In the genomic region with DNA sequence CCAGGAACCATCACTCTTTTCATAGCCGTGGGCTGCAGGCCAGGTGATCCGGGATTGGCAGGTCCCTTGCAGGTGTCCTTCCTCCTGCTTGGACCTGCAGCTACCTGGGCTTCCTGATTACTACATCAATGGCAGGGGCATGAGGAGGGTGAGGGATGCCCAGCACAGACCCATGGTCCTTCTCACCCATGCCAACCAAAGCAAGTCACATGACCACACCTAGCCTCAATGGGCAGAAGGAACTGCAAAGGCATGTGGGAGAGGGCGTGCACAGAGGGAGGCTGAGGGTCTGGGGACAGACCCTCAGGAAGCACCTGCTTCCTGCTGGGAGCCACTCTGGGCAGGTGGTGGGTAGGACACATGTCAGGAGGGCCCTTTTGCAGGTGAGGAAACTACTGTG, we compare ENCODE assay signal across 19 cellular contexts.
A peak's percentile ranks its signal among the peaks of the same experiment; 100 is the strongest.
DNase-seq lines count a peak whose midpoint lies in the region; ATAC-seq, FAIRE-seq and TF ChIP-seq lines count a peak whose summit lies in the region.
"Had no signal": no experiment of that assay in that cellular context is flagged by ENCODE, and none has a peak within 500 bp of the region (broad histone marks: within the 10 kb centered on the region; RNA-seq: fewer than 3 reads in every experiment).

No MANE protein-coding gene starts in this region.

- H3K9me3 ChIP-seq in DND-41 (ENCODE audit: insufficient read depth, low read length, severe bottlenecking) = no peaks in the 10 kb centered on the region
- no peaks in the 10 kb centered on the region for H3K9me3 ChIP-seq in K562 (replicated peaks; ENCODE audit: control insufficient read depth, insufficient read depth, low read depth, low read length)
- H3K9me3 ChIP-seq in neuronal stem cell (replicated peaks in 1 of 2; ENCODE audit: control insufficient read depth in 2 of 2, insufficient read depth in 1 of 2, low read depth in 1 of 2, low read length in 2 of 2) = peaks cover 0 to 3% of the 10 kb centered on the region in 2 donors
- H3K9me3 ChIP-seq: Caco-2, HAP-1 had no signal

- H2AFZ ChIP-seq in DND-41 (ENCODE audit: low read depth, low read length) (no peak overlapping the region), K562 (ENCODE audit: low read depth, low read length) (no peak overlapping the region), neuronal stem cell (ENCODE audit: low read length) (no peak overlapping the region)

- no peak overlapping the region for H2BK15ac ChIP-seq in neuronal stem cell (ENCODE audit: low read length)

- H3K9me3 Mint-ChIP-seq in activated naive CD4-positive, alpha-beta T cell treated with anti-CD3 and anti-CD28 coated beads, Interleukin-2, amount 50 U/mL, for 24 hours = no peaks in the 10 kb centered on the region
- H3K9me3 Mint-ChIP-seq: CD14-positive monocyte; CD8-positive, alpha-beta memory T cell had no signal

- H2BK120ac ChIP-seq in neuronal stem cell (ENCODE audit: low read depth, low read length) = no peak overlapping the region

- no peaks in the 10 kb centered on the region for H3K27me3 Mint-ChIP-seq in activated naive CD4-positive, alpha-beta T cell treated with anti-CD3 and anti-CD28 coated beads, Interleukin-2, amount 50 U/mL, for 24 hours

- no peaks in the 10 kb centered on the region for H3K79me2 ChIP-seq in DND-41 (ENCODE audit: insufficient read depth, low read length)
- H3K79me2 ChIP-seq in K562 (ENCODE audit: control insufficient read depth, insufficient read depth, low read length) = no peaks in the 10 kb centered on the region

- TF ChIP-seq CTCF in DND-41 (IDR thresholded peaks at IDR 0.05; ENCODE audit: borderline replicate concordance, extremely low read depth, low read length, poor library complexity, severe bottlenecking) (no peak), K562 (IDR thresholded peaks at IDR 0.05 in 2 of 3, conservative IDR thresholded peaks at IDR 0.05 in 1 of 3; ENCODE audit: insufficient read depth in 2 of 3, low read depth in 1 of 3, low read length in 3 of 3) (no peak)

- no peaks in the 10 kb centered on the region for H4K20me1 ChIP-seq in DND-41 (ENCODE audit: insufficient read depth, low read length)
- no peaks in the 10 kb centered on the region for H4K20me1 ChIP-seq in K562 (replicated peaks; ENCODE audit: control insufficient read depth, insufficient read depth, low read length)

- H3K36me3 ChIP-seq in DND-41 (ENCODE audit: insufficient read depth, low read length) (peaks cover 65% of the 10 kb centered on the region), K562 (ENCODE audit: control insufficient read depth, insufficient read depth, low read length) (peaks cover 62% of the 10 kb centered on the region; the same call in 2 of the 3 replicates), neuronal stem cell (replicated peaks in 1 of 2; ENCODE audit: control insufficient read depth in 2 of 2, insufficient read depth in 2 of 2, low read length in 2 of 2) (peaks cover 41 to 64% of the 10 kb centered on the region in 2 donors)

- DNase-seq in activated naive CD4-positive, alpha-beta T cell treated with Interleukin-2 at 50 U/mL for 16 hours = no peak
- DNase-seq in DND-41 = no peak
- no peak for DNase-seq in K562 (ENCODE audit: extremely low read depth in 1 of 4, low spot score in 3 of 4)
- no peak for DNase-seq in neuronal stem cell (ENCODE audit: low spot score)
- DNase-seq in occipital lobe (lab: John Stamatoyannopoulos, UW) = no peak
- DNase-seq in GM19240 (ENCODE audit: insufficient read length, low spot score) = no peak
- DNase-seq: ACHN; Caco-2; CD8-positive, alpha-beta memory T cell; GF-D8; GOT3; IMR-90 had no signal

- H3K27ac ChIP-seq in DND-41 (ENCODE audit: low read length) = peak overlapping the region; percentile 1; the same call in 1 of the 2 replicates
- no peak overlapping the region for H3K27ac ChIP-seq in K562 (ENCODE audit: extremely low read depth, low read depth, low read length)
- no peak overlapping the region for H3K27ac ChIP-seq in neuronal stem cell (replicated peaks; ENCODE audit: low read length)
- H3K27ac ChIP-seq: HL-60, KMS-11 had no signal

- no peaks in the 10 kb centered on the region for H3K4me1 Mint-ChIP-seq in activated naive CD4-positive, alpha-beta T cell treated with anti-CD3 and anti-CD28 coated beads, Interleukin-2, amount 50 U/mL, for 24 hours
- H3K4me1 Mint-ChIP-seq: CD14-positive monocyte had no signal

- POLR2A ChIA-PET in K562 (lab: Yijun Ruan, JAX) = interaction anchor here (1.4 kb wide), 1 partner anchor 9 kb away, joined by 3 read pairs; no protein-coding TSS in a partner anchor

- in situ Hi-C loops in K562 (cut with MboI) = no loop called here

- TF ChIP-seq EP300 in K562 (IDR thresholded peaks at IDR 0.05; ENCODE audit: low read length) = no peak

- H2AK5ac ChIP-seq in neuronal stem cell (ENCODE audit: low read depth, low read length) = no peak overlapping the region

- no peak overlapping the region for H3K23ac ChIP-seq in neuronal stem cell (ENCODE audit: low read depth, low read length, poor library complexity)

- no peak for FAIRE-seq in K562 (lab: Jason Lieb, UNC)
- FAIRE-seq: GM18507 had no signal

- H4K8ac ChIP-seq in neuronal stem cell (ENCODE audit: low read depth, low read length) = peak overlapping the region; percentile 82

- ATAC-seq in DND-41 (ENCODE audit: insufficient read depth, low read depth) = peak; percentile 10; the same call in 1 of the 3 replicates
- no peak; the same call in 2 of the 3 replicates for ATAC-seq in K562
- no peak for ATAC-seq in HG03159 (IDR thresholded peaks at IDR 0.05; ENCODE audit: unreplicated experiment)

- H3K9ac ChIP-seq in DND-41 (ENCODE audit: low read depth, low read length) = no peak overlapping the region
- H3K9ac ChIP-seq in K562 (ENCODE audit: insufficient read depth in 1 of 2, low read depth in 2 of 2, low read length in 2 of 2) = no peak overlapping the region
- peak overlapping the region; percentile 30 for H3K9ac ChIP-seq in neuronal stem cell (ENCODE audit: low read depth, low read length, poor library complexity)
- H3K9ac ChIP-seq: KMS-11 had no signal

- H3K4me1 ChIP-seq in DND-41 (ENCODE audit: insufficient read depth, low read length) (no peaks in the 10 kb centered on the region), K562 (replicated peaks in 1 of 2; ENCODE audit: control insufficient read depth in 2 of 2, insufficient read depth in 2 of 2, low read length in 2 of 2) (peaks cover 0 to 2% of the 10 kb centered on the region in 2 experiments; a peak in 1 of 5 replicates), neuronal stem cell (ENCODE audit: control insufficient read depth in 2 of 2, insufficient read depth in 1 of 2, low read depth in 1 of 2, low read length in 2 of 2) (no peaks in the 10 kb centered on the region)
- H3K4me1 ChIP-seq: Caco-2, HAP-1 had no signal

- H3K4me3 ChIP-seq in DND-41 (ENCODE audit: low read depth in 1 of 2, low read length in 2 of 2) = no peak overlapping the region
- H3K4me3 ChIP-seq in K562 = no peak overlapping the region
- H3K4me3 ChIP-seq in neuronal stem cell (ENCODE audit: low read length in 2 of 2) = no peak overlapping the region
- H3K4me3 ChIP-seq: HAP-1 had no signal

- no peak overlapping the region for H3K14ac ChIP-seq in neuronal stem cell (ENCODE audit: low read length)

- BruUV-seq in K562 (replicated peaks; lab: Mats Ljungman, UMichigan) = no TSS peak

- WGBS in K562 (ENCODE audit: insufficient coverage, low coverage, missing lambda C conversion rate) = 97% methylated on average over 3 of the region's 3 CpGs
- no CpG with 5 or more reads among the region's 3 CpGs for WGBS in neuronal stem cell (ENCODE audit: extremely low coverage in 2 of 2, insufficient read length in 2 of 2, insufficient replicate concordance in 1 of 2), 2 donors

- CTCF ChIA-PET in K562 (lab: Yijun Ruan, JAX; ENCODE audit: low intra/inter-chr PET ratio) = no interaction called here

- H3K4me3 Mint-ChIP-seq in activated naive CD4-positive, alpha-beta T cell treated with anti-CD3 and anti-CD28 coated beads, Interleukin-2, amount 50 U/mL, for 24 hours = no peak overlapping the region
- H3K4me3 Mint-ChIP-seq: CD14-positive monocyte; CD8-positive, alpha-beta memory T cell had no signal

- H3K27ac Mint-ChIP-seq in activated naive CD4-positive, alpha-beta T cell treated with anti-CD3 and anti-CD28 coated beads, Interleukin-2, amount 50 U/mL, for 24 hours = peak overlapping the region; percentile 41

- peaks cover 7% of the 10 kb centered on the region for H3K36me3 Mint-ChIP-seq in activated naive CD4-positive, alpha-beta T cell treated with anti-CD3 and anti-CD28 coated beads, Interleukin-2, amount 50 U/mL, for 24 hours

- no peak overlapping the region for H2BK5ac ChIP-seq in neuronal stem cell (ENCODE audit: low read length)

- H3K4ac ChIP-seq in neuronal stem cell (ENCODE audit: low read length) = no peak overlapping the region

- no peaks in the 10 kb centered on the region for H3K27me3 ChIP-seq in DND-41 (ENCODE audit: insufficient read depth, low read length, poor library complexity)
- H3K27me3 ChIP-seq in K562 (ENCODE audit: control insufficient read depth in 2 of 2, insufficient read depth in 2 of 2, low read length in 2 of 2) = no peaks in the 10 kb centered on the region
- no peaks in the 10 kb centered on the region for H3K27me3 ChIP-seq in neuronal stem cell (ENCODE audit: control insufficient read depth in 3 of 3, insufficient read depth in 3 of 3, low read depth in 1 of 3, low read length in 3 of 3)

- no peak overlapping the region for H4K91ac ChIP-seq in neuronal stem cell (ENCODE audit: low read depth, low read length, poor library complexity)

- peaks cover 3% of the 10 kb centered on the region for H3K79me1 ChIP-seq in neuronal stem cell (ENCODE audit: low read depth, low read length)

- intact Hi-C loops in K562 (cut with micrococcal nuclease) = no loop called here

- no peaks in the 10 kb centered on the region for H3K9me1 ChIP-seq in K562 (ENCODE audit: control insufficient read depth, insufficient read depth, low read length)

- no peak; the same call in none of the 2 replicates for TF ChIP-seq POLR2A in K562 (conservative IDR thresholded peaks at IDR 0.05)

- no peak overlapping the region for H2BK12ac ChIP-seq in neuronal stem cell (ENCODE audit: low read length)

- no peak overlapping the region for H3K4me2 ChIP-seq in DND-41 (ENCODE audit: insufficient read depth, low read length)
- H3K4me2 ChIP-seq in K562 (ENCODE audit: insufficient read depth, low read length) = no peak overlapping the region
- H3K4me2 ChIP-seq in neuronal stem cell (ENCODE audit: insufficient read depth, low read length, poor library complexity, severe bottlenecking) = no peak overlapping the region
- H3K4me2 ChIP-seq: KMS-11 had no signal

- H3K18ac ChIP-seq in neuronal stem cell (ENCODE audit: low read length) = no peak overlapping the region

- no peak for TF ChIP-seq RAD21 in K562 (CRISPR knock-in tag; conservative IDR thresholded peaks at IDR 0.05 in 1 of 2, IDR thresholded peaks at IDR 0.05 in 1 of 2)

TF ChIP-seq in K562, 482 proteins besides CTCF, POLR2A, EP300 and RAD21 (continues in another document):
- no peak for TF ChIP-seq MTA1 (IDR thresholded peaks at IDR 0.05; ENCODE audit: borderline replicate concordance)
